7 cellular contexts compared by ENCODE assay signal in genomic region chr13:77300176-77301141, GRCh38. TPM values are rescaled to one million over a fixed set of nuclear protein-coding genes. Genes with fewer than 3 reads are reported as not detected.
A peak's percentile ranks its signal among the peaks of the same experiment; 100 is the strongest.
DNase-seq lines count a peak whose midpoint lies in the region; ATAC-seq and TF ChIP-seq lines count a peak whose summit lies in the region.

No MANE protein-coding gene starts in this region.

- intact Hi-C loops in OCI-LY7 (cut with micrococcal nuclease; ENCODE audit: unreplicated experiment): no loop called here

- H3K9me2 ChIP-seq in OCI-LY7 (ENCODE audit: insufficient read depth, low read length): no peaks in the 10 kb centered on the region

- H3K9me3 Mint-ChIP-seq in stimulated activated naive B cell treated with anti-CD40 and anti-IgM and Interleukin-4, amounts not matched to agents 10 μg/mL and 1 μg/mL and 100 μg/mL, for 72 hours: peaks cover 0 to 2% of the 10 kb centered on the region in 2 donors

- H3K4me1 Mint-ChIP-seq in stimulated activated naive B cell treated with anti-CD40 and anti-IgM and Interleukin-4, amounts not matched to agents 10 μg/mL and 1 μg/mL and 100 μg/mL, for 72 hours: peaks cover 42 to 71% of the 10 kb centered on the region in 2 donors

- H3K36me3 ChIP-seq in OCI-LY7 (ENCODE audit: insufficient read depth, low read length) (peaks cover 9% of the 10 kb centered on the region), fibroblast of lung (ENCODE audit: control insufficient read depth, insufficient read depth, low read length) (no peaks in the 10 kb centered on the region)

- H3K36me3 Mint-ChIP-seq in stimulated activated naive B cell treated with anti-CD40 and anti-IgM and Interleukin-4, amounts not matched to agents 10 μg/mL and 1 μg/mL and 100 μg/mL, for 72 hours: peaks cover 8 to 27% of the 10 kb centered on the region in 2 donors

- ATAC-seq in GM21367 (IDR thresholded peaks at IDR 0.05; ENCODE audit: unreplicated experiment): peak; percentile 40
- peak; percentile 42 to 50 for ATAC-seq in stimulated activated naive B cell treated with anti-CD40 and anti-IgM and Interleukin-4, amounts not matched to agents 10 μg/mL and 1 μg/mL and 100 μg/mL, for 72 hours (replicated peaks)
- ATAC-seq in HG02588 (IDR thresholded peaks at IDR 0.05; ENCODE audit: unreplicated experiment): no peak
- ATAC-seq in HG02981 (IDR thresholded peaks at IDR 0.05; ENCODE audit: unreplicated experiment): no peak

- H4K20me1 ChIP-seq in OCI-LY7 (ENCODE audit: insufficient read depth, low read length): peaks cover 43% of the 10 kb centered on the region
- H4K20me1 ChIP-seq in fibroblast of lung (ENCODE audit: control insufficient read depth, extremely low read depth, insufficient read depth, low read length): no peaks in the 10 kb centered on the region

- no TSS peak for BruUV-seq in OCI-LY7 (replicated peaks; lab: Mats Ljungman, UMichigan)

- H2AFZ ChIP-seq in OCI-LY7 (ENCODE audit: low read length) (no peak overlapping the region), fibroblast of lung (ENCODE audit: low read length) (peak overlapping the region; percentile 7)

- H3K9ac ChIP-seq in fibroblast of lung (ENCODE audit: insufficient read depth, low read length): no peak overlapping the region

- TF ChIP-seq CTCF in OCI-LY7 (conservative IDR thresholded peaks at IDR 0.05; ENCODE audit: low read length): no peak
- no peak for TF ChIP-seq CTCF in fibroblast of lung (conservative IDR thresholded peaks at IDR 0.05 in 1 of 2, IDR thresholded peaks at IDR 0.05 in 1 of 2; ENCODE audit: low read depth in 1 of 2, low read length in 2 of 2)

- CTCF ChIA-PET in OCI-LY7 (lab: Charles Lee; ENCODE audit: unreplicated experiment): no interaction called here

- peak overlapping the region; percentile 92 for H3K27ac Mint-ChIP-seq in stimulated activated naive B cell treated with anti-CD40 and anti-IgM and Interleukin-4, amounts not matched to agents 10 μg/mL and 1 μg/mL and 100 μg/mL, for 72 hours

- H3K9me3 ChIP-seq in OCI-LY7 (ENCODE audit: low read length): peaks cover 3% of the 10 kb centered on the region; the same call in 1 of the 2 replicates
- H3K9me3 ChIP-seq in fibroblast of lung (ENCODE audit: control insufficient read depth, insufficient read depth, low read depth, low read length): no peaks in the 10 kb centered on the region

- H3K27me3 Mint-ChIP-seq in stimulated activated naive B cell treated with anti-CD40 and anti-IgM and Interleukin-4, amounts not matched to agents 10 μg/mL and 1 μg/mL and 100 μg/mL, for 72 hours: no peaks in the 10 kb centered on the region

- no peaks in the 10 kb centered on the region for H3K27me3 ChIP-seq in fibroblast of lung (ENCODE audit: control insufficient read depth, insufficient read depth, low read length)

- H3K4me3 Mint-ChIP-seq in stimulated activated naive B cell treated with anti-CD40 and anti-IgM and Interleukin-4, amounts not matched to agents 10 μg/mL and 1 μg/mL and 100 μg/mL, for 72 hours: peak overlapping the region; percentile 73 to 75

- DNase-seq in OCI-LY7 (ENCODE audit: low spot score) (peak; percentile 35), fibroblast of lung (ENCODE audit: low read depth in 2 of 2) (peak; percentile 75 to 84), NCI-H187 (lab: John Stamatoyannopoulos, UW) (no peak)
- no peak for DNase-seq in stimulated activated naive B cell treated with anti-CD40 and anti-IgM and Interleukin-4, amounts not matched to agents 10 μg/mL and 1 μg/mL and 100 μg/mL, for 72 hours

- POLR2A ChIA-PET in OCI-LY7 (lab: Charles Lee): interaction anchor here (0.6 to 3.1 kb wide), 12 partner anchors 7 to 88 kb away, joined by 3 to 18 read pairs (median 4); no protein-coding TSS in a partner anchor

- H3K4me3 ChIP-seq in OCI-LY7 (ENCODE audit: low read depth, low read length, poor library complexity, severe bottlenecking) (peak overlapping the region; percentile 19), fibroblast of lung (replicated peaks in 1 of 4; ENCODE audit: control extremely low read depth in 1 of 4, insufficient read depth in 1 of 4, low read depth in 3 of 4, low read length in 4 of 4) (peak overlapping the region in 2 of 4 experiments; percentile 16 to 33)

- peaks cover 55% of the 10 kb centered on the region for H3K4me1 ChIP-seq in OCI-LY7 (ENCODE audit: insufficient read depth, low read length, poor library complexity, severe bottlenecking)
- H3K4me1 ChIP-seq in fibroblast of lung (ENCODE audit: control insufficient read depth, extremely low read depth, insufficient read depth, low read length): peaks cover 8% of the 10 kb centered on the region

- peaks cover 100% of the 10 kb centered on the region for H3K79me2 ChIP-seq in OCI-LY7 (ENCODE audit: insufficient read depth, low read depth, low read length)
- H3K79me2 ChIP-seq in fibroblast of lung (ENCODE audit: control insufficient read depth, insufficient read depth, low read length): peaks cover 46% of the 10 kb centered on the region

- H3K27ac ChIP-seq in OCI-LY7 (ENCODE audit: low read depth, low read length, poor library complexity, severe bottlenecking): peak overlapping the region; percentile 28
- peak overlapping the region; percentile 48 for H3K27ac ChIP-seq in fibroblast of lung (ENCODE audit: insufficient read depth, low read length)

- H3K4me2 ChIP-seq in OCI-LY7 (ENCODE audit: low read length) (peak overlapping the region; percentile 63), fibroblast of lung (ENCODE audit: extremely low read depth, insufficient read depth, low read length) (peak overlapping the region; percentile 83)

RNA-seq across cellular contexts. Expression of gene MYCBP2, which starts 26.4 kb away (rescaled TPM):
- total RNA-seq in OCI-LY7 (2014; rRNA removed; shearing (Covaris generic)): 121 and 148 TPM in 2 replicates
- total RNA-seq in OCI-LY7 (2022) (120 and 125 TPM in 2 replicates), fibroblast of lung (62.1 and 95.9 TPM in 2 replicates)
- polyA plus RNA-seq in fibroblast of lung: 32.5 and 38.8 TPM in 2 replicates
- polyA plus RNA-seq in fibroblast of lung (2012): 36.4 and 40.9 TPM in 2 replicates
- 33.3 and 47.8 TPM in 2 replicates for polyA minus RNA-seq in fibroblast of lung (ENCODE audit: low replicate concordance)

Comparison
In these comparisons a context has a peak if more than half of its experiments do, and no peak if none do; other contexts are left out.
1. ATAC-seq: peak in GM21367 (single experiment) and stimulated activated naive B cell treated with anti-CD40 and anti-IgM and Interleukin-4, amounts not matched to agents 10 μg/mL and 1 μg/mL and 100 μg/mL, for 72 hours (2 of 2); none in HG02588 (single experiment) and HG02981 (single experiment).
2. DNase-seq: peak in OCI-LY7 (single experiment) and fibroblast of lung (2 of 2); none in stimulated activated naive B cell treated with anti-CD40 and anti-IgM and Interleukin-4, amounts not matched to agents 10 μg/mL and 1 μg/mL and 100 μg/mL, for 72 hours (single experiment) and NCI-H187 (0 of 2).